9 cellular contexts compared by ENCODE assay signal in the genomic region with DNA sequence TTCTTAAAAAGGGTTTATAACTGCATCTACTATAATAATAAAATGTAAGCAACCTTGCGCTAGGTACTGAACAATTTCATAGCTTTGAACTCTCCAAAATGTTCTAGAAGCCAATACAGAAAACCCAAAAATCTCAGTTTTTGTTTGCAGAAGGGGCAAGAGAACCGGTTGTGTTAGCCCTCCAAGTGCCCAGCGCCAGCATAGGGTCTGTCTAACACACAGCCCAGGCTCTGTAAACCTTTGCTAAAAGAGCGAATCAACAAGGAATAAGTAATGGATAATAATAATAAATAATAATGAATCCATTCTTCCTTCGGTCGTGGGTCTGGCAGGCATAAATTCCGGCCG. TPM values are rescaled to one million over a fixed set of nuclear protein-coding genes. Genes with fewer than 3 reads are reported as not detected.
DNase-seq lines count a peak whose midpoint lies in the region; ATAC-seq and TF ChIP-seq lines count a peak whose summit lies in the region.
"Had no signal": no experiment of that assay in that cellular context is flagged by ENCODE, and none has a peak within 500 bp of the region (broad histone marks: within the 10 kb centered on the region; RNA-seq: fewer than 3 reads in every experiment).

No MANE protein-coding gene starts in this region.

- H3K9me3 Mint-ChIP-seq in activated naive CD4-positive, alpha-beta T cell treated with anti-CD3 and anti-CD28 coated beads, Interleukin-2, amount 10 ng/mL, durations not matched to agents 7 days and 5 days = no peaks in the 10 kb centered on the region
- H3K9me3 Mint-ChIP-seq: memory B cell had no signal

- POLR2A ChIA-PET in Panc1 (lab: Charles Lee) = no interaction called here

- H3K36me3 ChIP-seq in Panc1 (ENCODE audit: control insufficient read depth, insufficient read depth, low read length) = no peaks in the 10 kb centered on the region; the same call in 1 of the 2 replicates
- no peaks in the 10 kb centered on the region for H3K36me3 ChIP-seq in tibial nerve

- BruUV-seq in Panc1 (replicated peaks; lab: Mats Ljungman, UMichigan) = no TSS peak

- 25 to 29% methylated on average over 8 of the region's 8 CpGs for WGBS in tibial nerve, 2 donors

- DNase-seq in activated naive CD4-positive, alpha-beta T cell treated with anti-CD3 and anti-CD28 coated beads, Interleukin-2, amount 10 ng/mL, durations not matched to agents 7 days and 5 days = no peak
- DNase-seq in activated naive CD4-positive, alpha-beta T cell treated with anti-CD3 and anti-CD28 coated beads, Interleukin-2, amount 50 U/mL, for 16 hours = no peak
- no peak for DNase-seq in Panc1 (ENCODE audit: low read depth, low spot score)
- DNase-seq in foreskin keratinocyte = no peak
- DNase-seq in tibial nerve (ENCODE audit: low spot score in 2 of 2) = no peak
- DNase-seq in DMS53 treated with DMSO at 0.1 percent for 48 hours (lab: John Stamatoyannopoulos, UW; ENCODE audit: unreplicated experiment) = no peak
- no peak for DNase-seq in NK-92 (lab: John Stamatoyannopoulos, UW; ENCODE audit: unreplicated experiment)

- TF ChIP-seq CTCF in Panc1 (IDR thresholded peaks at IDR 0.05) (no peak), foreskin keratinocyte (conservative IDR thresholded peaks at IDR 0.05) (no peak), tibial nerve (IDR thresholded peaks at IDR 0.05) (no peak)

- peak overlapping the region; percentile 58 to 72 for H3K4me3 ChIP-seq in Panc1 (ENCODE audit: low read depth in 2 of 2, low read length in 2 of 2)
- H3K4me3 ChIP-seq in tibial nerve = peak overlapping the region; percentile 38 to 87 (median 69)

- in situ Hi-C loops in Panc1 (cut with HindIII; ENCODE audit: low pct_unique_long_range_greater_than_20kb, low sequenced_read_pairs) = no loop called here

- H3K27me3 ChIP-seq in Panc1 (ENCODE audit: control insufficient read depth, insufficient read depth, low read length) = no peaks in the 10 kb centered on the region
- H3K27me3 ChIP-seq in foreskin keratinocyte = no peaks in the 10 kb centered on the region
- H3K27me3 ChIP-seq in tibial nerve = no peaks in the 10 kb centered on the region

- peak overlapping the region; percentile 52 for H3K27ac Mint-ChIP-seq in activated naive CD4-positive, alpha-beta T cell treated with anti-CD3 and anti-CD28 coated beads, Interleukin-2, amount 10 ng/mL, durations not matched to agents 7 days and 5 days
- H3K27ac Mint-ChIP-seq: memory B cell had no signal

- TF ChIP-seq POLR2A in tibial nerve (IDR thresholded peaks at IDR 0.05) = no peak

- H3K9me3 ChIP-seq in Panc1 (ENCODE audit: control insufficient read depth, insufficient read depth, low read depth, low read length) (no peaks in the 10 kb centered on the region), tibial nerve (no peaks in the 10 kb centered on the region)

- H3K4me3 Mint-ChIP-seq in activated naive CD4-positive, alpha-beta T cell treated with anti-CD3 and anti-CD28 coated beads, Interleukin-2, amount 10 ng/mL, durations not matched to agents 7 days and 5 days = peak overlapping the region; percentile 39
- H3K4me3 Mint-ChIP-seq: memory B cell had no signal

- intact Hi-C loops in Panc1 (cut with micrococcal nuclease; ENCODE audit: unreplicated experiment) = no loop called here

- H3K36me3 Mint-ChIP-seq in activated naive CD4-positive, alpha-beta T cell treated with anti-CD3 and anti-CD28 coated beads, Interleukin-2, amount 10 ng/mL, durations not matched to agents 7 days and 5 days = peaks cover 33% of the 10 kb centered on the region
- H3K36me3 Mint-ChIP-seq: memory B cell had no signal

- peaks cover 33% of the 10 kb centered on the region for H3K4me1 Mint-ChIP-seq in activated naive CD4-positive, alpha-beta T cell treated with anti-CD3 and anti-CD28 coated beads, Interleukin-2, amount 10 ng/mL, durations not matched to agents 7 days and 5 days

- CTCF ChIA-PET in activated naive CD4-positive, alpha-beta T cell treated with anti-CD3 and anti-CD28 coated beads, Interleukin-2, amount 10 ng/mL, durations not matched to agents 7 days and 5 days (lab: Charles Lee) = no interaction called here
- CTCF ChIA-PET in Panc1 (lab: Charles Lee) = interaction anchor here (0.6 kb wide), 1 partner anchor 25 kb away, joined by 5 read pairs; no protein-coding TSS in a partner anchor

- H3K27ac ChIP-seq in Panc1 (ENCODE audit: low read length) (no peak overlapping the region), foreskin keratinocyte (no peak overlapping the region), tibial nerve (no peak overlapping the region)

- ATAC-seq in Panc1 = peak; percentile 49
- ATAC-seq in foreskin keratinocyte = peak; percentile 25
- ATAC-seq in HG02870 (IDR thresholded peaks at IDR 0.05; ENCODE audit: unreplicated experiment) = no peak

- no peaks in the 10 kb centered on the region; the same call in 1 of the 2 replicates for H3K4me1 ChIP-seq in Panc1 (ENCODE audit: control insufficient read depth, insufficient read depth, low read length)
- H3K4me1 ChIP-seq in foreskin keratinocyte = peaks cover 3% of the 10 kb centered on the region
- peaks cover 0 to 17% (median 3%) of the 10 kb centered on the region in 4 donors for H3K4me1 ChIP-seq in tibial nerve

- H3K27me3 Mint-ChIP-seq in activated naive CD4-positive, alpha-beta T cell treated with anti-CD3 and anti-CD28 coated beads, Interleukin-2, amount 10 ng/mL, durations not matched to agents 7 days and 5 days = no peaks in the 10 kb centered on the region
- H3K27me3 Mint-ChIP-seq: memory B cell had no signal

- TF ChIP-seq EP300 in tibial nerve (IDR thresholded peaks at IDR 0.05) = no peak

RNA-seq across cellular contexts. Expression of a gene that starts 0.3 kb away (rescaled TPM):
- total RNA-seq in Panc1 (2021; ENCODE audit: unreplicated experiment) (18.4 TPM), foreskin keratinocyte (12.0 and 14.4 TPM in 2 replicates), tibial nerve (1 to 10 TPM in 1 of 4 donors, under 1 TPM in 3; 0.59 to 1.2 (median 0.86) TPM)
- polyA plus RNA-seq in Panc1 (2012; ENCODE audit: insufficient read length) = 14.1 TPM
- polyA plus RNA-seq in foreskin keratinocyte = 9.4 and 10.5 TPM in 2 replicates
